Comparison of ENCODE assay signal across 21 cellular contexts in the genomic region with DNA sequence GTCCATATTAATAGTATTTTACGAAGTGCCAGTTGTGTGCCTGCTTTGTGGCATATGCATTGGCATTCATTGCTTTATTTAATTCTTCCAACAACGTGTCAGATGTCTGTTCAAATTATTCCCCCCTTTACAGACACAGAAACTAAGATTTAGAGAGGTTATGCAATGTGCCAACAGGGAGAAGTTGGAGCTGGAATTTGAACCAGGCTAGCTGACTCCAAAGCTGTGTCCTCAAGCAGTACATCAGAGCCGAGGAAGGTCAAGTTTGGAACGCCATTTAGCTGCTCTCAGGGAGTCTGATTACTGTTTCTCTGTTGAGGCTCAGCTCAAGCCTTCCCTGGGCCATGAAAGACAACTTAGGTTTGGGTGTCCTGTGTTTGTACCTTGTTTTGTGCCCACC.
A peak's percentile ranks its signal among the peaks of the same experiment; 100 is the strongest.
DNase-seq lines count a peak whose midpoint lies in the region; ATAC-seq, FAIRE-seq and TF ChIP-seq lines count a peak whose summit lies in the region.
"Had no signal": no experiment of that assay in that cellular context is flagged by ENCODE, and none has a peak within 500 bp of the region (broad histone marks: within the 10 kb centered on the region; RNA-seq: fewer than 3 reads in every experiment).

No MANE protein-coding gene starts in this region.

- no peaks in the 10 kb centered on the region for H3K36me3 Mint-ChIP-seq in osteocyte (ENCODE audit: unreplicated experiment)

- CTCF ChIA-PET in endothelial cell of umbilical vein (lab: Charles Lee) = no interaction called here
- CTCF ChIA-PET in OCI-LY7 (lab: Charles Lee; ENCODE audit: unreplicated experiment) = no interaction called here

- H3K9me3 ChIP-seq in endothelial cell of umbilical vein (replicated peaks; ENCODE audit: control insufficient read depth, insufficient read depth, low read length) (no peaks in the 10 kb centered on the region), liver (ENCODE audit: control insufficient read depth in 4 of 4, low read length in 3 of 4) (no peaks in the 10 kb centered on the region), OCI-LY7 (ENCODE audit: low read length) (no peaks in the 10 kb centered on the region)
- H3K9me3 ChIP-seq: A549, Caco-2 had no signal

- WGBS in liver = 53% methylated on average over 4 of the region's 4 CpGs

- FAIRE-seq in endothelial cell of umbilical vein (lab: Jason Lieb, UNC) = no peak
- FAIRE-seq: A549, D721Med, G401.6, GM12892, GM19239, H1 had no signal

- peaks cover 4% of the 10 kb centered on the region for H3K4me1 Mint-ChIP-seq in osteocyte (ENCODE audit: unreplicated experiment)

- no peak overlapping the region for H3K9ac ChIP-seq in endothelial cell of umbilical vein (replicated peaks; ENCODE audit: extremely low read depth, insufficient read depth, low read length)
- no peak overlapping the region for H3K9ac ChIP-seq in liver (ENCODE audit: low read depth in 1 of 2, low read length in 2 of 2)

- no peaks in the 10 kb centered on the region for H3K27me3 ChIP-seq in endothelial cell of umbilical vein (ENCODE audit: control insufficient read depth in 2 of 2, insufficient read depth in 2 of 2, low read length in 2 of 2)
- H3K27me3 ChIP-seq in liver (ENCODE audit: control insufficient read depth in 4 of 4, insufficient read depth in 4 of 4, low read length in 3 of 4) = no peaks in the 10 kb centered on the region

- TF ChIP-seq CTCF in endothelial cell of umbilical vein (IDR thresholded peaks at IDR 0.05; ENCODE audit: extremely low read depth in 1 of 2, insufficient read depth in 1 of 2, low read depth in 1 of 2, low read length in 2 of 2) (no peak), liver (IDR thresholded peaks at IDR 0.05; ENCODE audit: low read depth, low read length, missing input control) (no peak), osteocyte (IDR thresholded peaks at IDR 0.05) (no peak), OCI-LY7 (conservative IDR thresholded peaks at IDR 0.05; ENCODE audit: low read length) (no peak)

- no peaks in the 10 kb centered on the region for H3K27me3 Mint-ChIP-seq in osteocyte (ENCODE audit: unreplicated experiment)
- H3K27me3 Mint-ChIP-seq: CD4-positive, alpha-beta T cell had no signal

- H3K36me3 ChIP-seq in endothelial cell of umbilical vein (ENCODE audit: control insufficient read depth in 2 of 2, extremely low read depth in 1 of 2, insufficient read depth in 2 of 2, low read length in 2 of 2) (no peaks in the 10 kb centered on the region), liver (ENCODE audit: control insufficient read depth in 4 of 4, insufficient read depth in 3 of 4, low read depth in 1 of 4, low read length in 3 of 4) (no peaks in the 10 kb centered on the region), OCI-LY7 (ENCODE audit: insufficient read depth, low read length) (no peaks in the 10 kb centered on the region)

- intact Hi-C loops in endothelial cell of umbilical vein (cut with micrococcal nuclease) (no loop called here), OCI-LY7 (cut with micrococcal nuclease; ENCODE audit: unreplicated experiment) (no loop called here)

- no TSS peak for BruUV-seq in endothelial cell of umbilical vein (replicated peaks; lab: Mats Ljungman, UMichigan)
- no TSS peak for BruUV-seq in OCI-LY7 (replicated peaks; lab: Mats Ljungman, UMichigan)

- no peak for TF ChIP-seq POLR2A in endothelial cell of umbilical vein (IDR thresholded peaks at IDR 0.05; ENCODE audit: low read depth, low read length)

- no peaks in the 10 kb centered on the region for H3K9me1 ChIP-seq in endothelial cell of umbilical vein (replicated peaks; ENCODE audit: control insufficient read depth, extremely low read depth, insufficient read depth, low read length)

- no peak overlapping the region for H2AFZ ChIP-seq in endothelial cell of umbilical vein (ENCODE audit: low read depth, low read length)
- no peak overlapping the region for H2AFZ ChIP-seq in OCI-LY7 (ENCODE audit: low read length)

- POLR2A ChIA-PET in endothelial cell of umbilical vein (lab: Charles Lee) (no interaction called here), OCI-LY7 (lab: Charles Lee) (no interaction called here)

- H4K20me1 ChIP-seq in endothelial cell of umbilical vein (replicated peaks; ENCODE audit: control insufficient read depth, extremely low read depth, insufficient read depth, low read length) = no peaks in the 10 kb centered on the region
- H4K20me1 ChIP-seq in OCI-LY7 (ENCODE audit: insufficient read depth, low read length) = no peaks in the 10 kb centered on the region

- H3K9me3 Mint-ChIP-seq in osteocyte (ENCODE audit: unreplicated experiment) = peaks cover 5% of the 10 kb centered on the region
- H3K9me3 Mint-ChIP-seq: CD4-positive, alpha-beta T cell; H9 had no signal

- H3K79me2 ChIP-seq in endothelial cell of umbilical vein (ENCODE audit: control insufficient read depth, insufficient read depth, low read length) (no peaks in the 10 kb centered on the region), OCI-LY7 (ENCODE audit: insufficient read depth, low read depth, low read length) (no peaks in the 10 kb centered on the region)

- dilution Hi-C loops in endothelial cell of umbilical vein (cut with MboI; ENCODE audit: extremely low pct_ligation_motif_present, low sequenced_read_pairs) = no loop called here

- no peaks in the 10 kb centered on the region for H3K9me2 ChIP-seq in OCI-LY7 (ENCODE audit: insufficient read depth, low read length)

- no peak for ATAC-seq in HG03045 (IDR thresholded peaks at IDR 0.05; ENCODE audit: unreplicated experiment)
- ATAC-seq: A549 had no signal

- H3K27ac Mint-ChIP-seq in osteocyte (ENCODE audit: unreplicated experiment) = no peak overlapping the region
- H3K27ac Mint-ChIP-seq: CD4-positive, alpha-beta T cell; H9 had no signal

- H3K4me2 ChIP-seq in endothelial cell of umbilical vein (ENCODE audit: insufficient read depth, low read length) = no peak overlapping the region
- no peak overlapping the region for H3K4me2 ChIP-seq in OCI-LY7 (ENCODE audit: low read length)
- H3K4me2 ChIP-seq: A549 had no signal

- H3K27ac ChIP-seq in endothelial cell of umbilical vein (ENCODE audit: insufficient read depth, low read depth, low read length) (no peak overlapping the region), liver (ENCODE audit: low read depth in 1 of 2, low read length in 2 of 2) (no peak overlapping the region), OCI-LY7 (ENCODE audit: low read depth, low read length, poor library complexity, severe bottlenecking) (no peak overlapping the region)
- H3K27ac ChIP-seq: 22Rv1, A549, C4-2B had no signal

- H3K4me1 ChIP-seq in endothelial cell of umbilical vein (ENCODE audit: control insufficient read depth, extremely low read depth, insufficient read depth, low read length) = no peaks in the 10 kb centered on the region
- peaks cover 0 to 5% (median 1%) of the 10 kb centered on the region in 4 donors for H3K4me1 ChIP-seq in liver (ENCODE audit: control insufficient read depth in 4 of 4, insufficient read depth in 4 of 4, low read length in 3 of 4)
- H3K4me1 ChIP-seq in OCI-LY7 (ENCODE audit: insufficient read depth, low read length, poor library complexity, severe bottlenecking) = no peaks in the 10 kb centered on the region
- H3K4me1 ChIP-seq: A549, Caco-2 had no signal

- no peak for TF ChIP-seq RAD21 in liver (IDR thresholded peaks at IDR 0.05)

- no peak overlapping the region for H3K4me3 ChIP-seq in endothelial cell of umbilical vein (replicated peaks in 1 of 3; ENCODE audit: insufficient read depth in 1 of 3, low read depth in 1 of 3, low read length in 3 of 3)
- no peak overlapping the region for H3K4me3 ChIP-seq in liver (ENCODE audit: low read depth in 1 of 3, low read length in 3 of 3)
- H3K4me3 ChIP-seq in OCI-LY7 (ENCODE audit: low read depth, low read length, poor library complexity, severe bottlenecking) = no peak overlapping the region
- H3K4me3 ChIP-seq: A549 had no signal

- DNase-seq in GM03348 (ENCODE audit: low spot score) (peak; percentile 0), endothelial cell of umbilical vein (ENCODE audit: low read depth, low spot score) (peak; percentile 0), osteocyte (ENCODE audit: extremely low spot score, unreplicated experiment) (peak; percentile 42), GM19238 (ENCODE audit: insufficient read length, low spot score) (no peak), OCI-LY7 (ENCODE audit: low spot score) (no peak), NCI-H2107 treated with DMSO at 0.1 percent for 48 hours (lab: John Stamatoyannopoulos, UW; ENCODE audit: unreplicated experiment) (no peak)
- DNase-seq: AML-193; Caco-2; CD4-positive, alpha-beta T cell; H9; IMR-90 had no signal

- no peak overlapping the region for H3K4me3 Mint-ChIP-seq in osteocyte (ENCODE audit: unreplicated experiment)
- H3K4me3 Mint-ChIP-seq: CD4-positive, alpha-beta T cell; H9 had no signal

TF ChIP-seq in endothelial cell of umbilical vein, 7 proteins besides CTCF, POLR2A, EP300 and RAD21 (continues in another document):
- TF ChIP-seq FOS (IDR thresholded peaks at IDR 0.05; ENCODE audit: borderline replicate concordance, insufficient read depth, low read length) (no peak), JUN (IDR thresholded peaks at IDR 0.05; ENCODE audit: borderline replicate concordance, insufficient read depth, insufficient read length, low read depth) (no peak), GATA2 (IDR thresholded peaks at IDR 0.05; ENCODE audit: insufficient read depth, insufficient read length, low read depth, low read length) (no peak), MYC (IDR thresholded peaks at IDR 0.05; ENCODE audit: low read depth, low read length) (no peak), POLR2AphosphoS5 (IDR thresholded peaks at IDR 0.05; ENCODE audit: insufficient read depth, low read depth, low read length) (no peak), EZH2 (IDR thresholded peaks at IDR 0.05; ENCODE audit: borderline replicate concordance, low read depth, low read length, severe bottlenecking) (no peak)

TF ChIP-seq in liver, 16 proteins besides CTCF, POLR2A, EP300 and RAD21:
- TF ChIP-seq FOXA2 (IDR thresholded peaks at IDR 0.05) = no peak
- peak; percentile 68 to 80 for TF ChIP-seq HNF4A (conservative IDR thresholded peaks at IDR 0.05)
- peak; percentile 11 to 22 for TF ChIP-seq RXRA (IDR thresholded peaks at IDR 0.05)
- no peak for TF ChIP-seq EGR1 (IDR thresholded peaks at IDR 0.05; ENCODE audit: low read depth in 2 of 2)

Comparison
In these comparisons a context has a peak if more than half of its experiments do, and no peak if none do; other contexts are left out.
1. DNase-seq: peak in GM03348 (single experiment), endothelial cell of umbilical vein (single experiment) and osteocyte (single experiment); none in GM19238 (single experiment), OCI-LY7 (single experiment) and NCI-H2107 treated with DMSO at 0.1 percent for 48 hours (single experiment).